ENCODE assay signal across 23 cellular contexts in the genomic region with DNA sequence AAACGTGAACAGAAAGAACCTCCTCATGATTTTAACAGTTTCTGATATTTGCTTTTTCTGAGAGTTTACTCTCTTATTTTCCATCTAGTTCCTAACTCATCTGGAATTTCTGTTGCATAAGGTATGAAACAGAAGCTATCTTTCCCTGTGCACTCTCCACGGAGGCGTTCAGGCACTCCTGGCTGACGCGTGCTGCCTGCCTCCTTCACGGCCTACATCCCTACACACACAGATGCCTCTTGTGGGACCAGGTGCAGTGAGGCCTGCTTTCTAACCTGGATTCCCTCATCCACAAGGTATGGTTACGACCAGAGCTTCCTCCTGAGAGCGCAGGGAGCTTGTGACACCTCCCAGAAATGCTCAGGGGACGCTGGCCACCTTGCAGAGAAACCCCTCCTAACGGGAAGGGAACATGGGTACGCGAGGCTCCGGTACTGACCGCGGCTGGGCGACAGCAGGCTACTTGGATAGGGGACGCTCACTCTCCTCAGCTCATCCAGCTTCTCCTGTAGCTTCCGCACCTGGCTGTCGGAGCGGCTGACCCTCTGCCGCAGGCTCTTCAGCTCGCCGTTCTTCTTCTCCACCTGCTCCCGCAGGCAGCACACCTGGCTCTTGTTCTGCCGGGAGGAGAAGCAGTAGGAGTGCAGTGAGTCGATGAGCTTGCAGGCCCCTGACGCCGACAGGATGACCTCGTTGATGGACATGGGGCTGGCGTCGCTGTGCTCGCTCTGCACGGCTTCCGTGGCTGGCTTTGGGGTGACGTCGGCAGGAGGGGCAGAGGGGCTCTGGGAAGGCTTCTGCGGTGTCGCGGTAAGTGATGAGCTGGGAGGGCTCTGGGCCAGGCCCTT. TPM values are rescaled to one million over a fixed set of nuclear protein-coding genes. Genes with fewer than 3 reads are reported as not detected.
A peak's percentile ranks its signal among the peaks of the same experiment; 100 is the strongest.
DNase-seq lines count a peak whose midpoint lies in the region; ATAC-seq and TF ChIP-seq lines count a peak whose summit lies in the region.
"Had no signal": no experiment of that assay in that cellular context is flagged by ENCODE, and none has a peak within 500 bp of the region (broad histone marks: within the 10 kb centered on the region; RNA-seq: fewer than 3 reads in every experiment).

No MANE protein-coding gene starts in this region.

- no peak overlapping the region for H3T11ph ChIP-seq in H9 (ENCODE audit: low read length)

- H3K18ac ChIP-seq in H9 (ENCODE audit: insufficient read length, low read depth, low read length): no peak overlapping the region

- H2BK12ac ChIP-seq in H9 (ENCODE audit: insufficient read length, low read depth, low read length): no peak overlapping the region

- no peak overlapping the region for H4K91ac ChIP-seq in H9 (ENCODE audit: insufficient read length, low read depth, low read length)

- no peak overlapping the region for H2BK15ac ChIP-seq in H9 (ENCODE audit: low read depth, low read length)

- H3K27me3 Mint-ChIP-seq in H9 (ENCODE audit: low read depth): no peaks in the 10 kb centered on the region
- peaks cover 7% of the 10 kb centered on the region for H3K27me3 Mint-ChIP-seq in endothelial cell (ENCODE audit: unreplicated experiment)
- H3K27me3 Mint-ChIP-seq: CD4-positive, CD25-positive, alpha-beta regulatory T cell; T-helper 17 cell had no signal

- no peak overlapping the region for H2BK5ac ChIP-seq in H9 (ENCODE audit: insufficient read length, low read length)

- H3K79me1 ChIP-seq in H9 (ENCODE audit: insufficient read depth, low read depth, low read length, poor library complexity, severe bottlenecking): peaks cover 3% of the 10 kb centered on the region

- no peak overlapping the region for H2BK120ac ChIP-seq in H9 (ENCODE audit: low read depth, low read length, poor library complexity, severe bottlenecking)

- no peak for ATAC-seq in HG03571 (IDR thresholded peaks at IDR 0.05; ENCODE audit: unreplicated experiment)
- no peak for ATAC-seq in GM21515 (IDR thresholded peaks at IDR 0.05; ENCODE audit: unreplicated experiment)
- ATAC-seq: Right ventricle myocardium inferior, SK-N-SH treated with all-trans-retinoic acid at 6 μM for 48 hours, T-helper 17 cell had no signal

- H3K9ac ChIP-seq in H9 (ENCODE audit: extremely low read depth, insufficient read length, low read length): no peak overlapping the region
- H3K9ac ChIP-seq: GM23248 had no signal

- no peaks in the 10 kb centered on the region for H3K27me3 ChIP-seq in H9 (ENCODE audit: insufficient read depth, low read length)
- H3K27me3 ChIP-seq: MG63, SJCRH30 had no signal

- H4K5ac ChIP-seq in H9 (ENCODE audit: insufficient read length, low read depth, low read length): no peak overlapping the region

- H2AK5ac ChIP-seq in H9 (ENCODE audit: insufficient read length, low read length): no peak overlapping the region

- H2AFZ ChIP-seq in H9 (ENCODE audit: low read length): no peak overlapping the region
- H2AFZ ChIP-seq: GM23248, PC-9 had no signal

- H4K8ac ChIP-seq in H9 (replicated peaks; ENCODE audit: insufficient read length, low read depth, low read length): no peak overlapping the region

- peak overlapping the region; percentile 8 for H3K56ac ChIP-seq in H9 (ENCODE audit: insufficient read length, low read depth, low read length)

- no peak overlapping the region for H2BK20ac ChIP-seq in H9 (ENCODE audit: low read depth, low read length, poor library complexity, severe bottlenecking)

- peaks cover 3% of the 10 kb centered on the region for H3K23me2 ChIP-seq in H9 (ENCODE audit: insufficient read length, low read depth, low read length, poor library complexity, severe bottlenecking)

- H3K79me2 ChIP-seq in H9 (ENCODE audit: insufficient read depth, low read length): peaks cover 9% of the 10 kb centered on the region; the same call in 1 of the 2 replicates

- WGBS in H9 (ENCODE audit: extremely low coverage, insufficient read length, low lambda C conversion rate): no CpG with 5 or more reads among the region's 39 CpGs

- no peak overlapping the region for H3K14ac ChIP-seq in H9 (ENCODE audit: insufficient read depth, low read length)

- H3K27ac Mint-ChIP-seq in H9 (no peak overlapping the region), endothelial cell (ENCODE audit: unreplicated experiment) (no peak overlapping the region)
- H3K27ac Mint-ChIP-seq: CD4-positive, CD25-positive, alpha-beta regulatory T cell; T-helper 17 cell had no signal

- H3K4me1 Mint-ChIP-seq in H9: peaks cover 8 to 9% of the 10 kb centered on the region in 2 experiments
- H3K4me1 Mint-ChIP-seq in endothelial cell (ENCODE audit: unreplicated experiment): peaks cover 6% of the 10 kb centered on the region

- H4K20me1 ChIP-seq in H9 (ENCODE audit: control insufficient read depth, insufficient read depth, insufficient read length): no peaks in the 10 kb centered on the region

- H3K4me3 Mint-ChIP-seq in H9: 0 out of 5 replicates have a peak overlapping the region, but pooled peaks of 1 of the 2 experiments have one; percentile 36
- H3K4me3 Mint-ChIP-seq in endothelial cell (ENCODE audit: unreplicated experiment): peak overlapping the region; percentile 37
- H3K4me3 Mint-ChIP-seq: T-helper 17 cell had no signal

- peaks cover 16 to 54% (median 39%) of the 10 kb centered on the region in 3 experiments; a peak in 6 of 7 replicates for H3K36me3 Mint-ChIP-seq in H9 (ENCODE audit: insufficient read depth in 1 of 3, low read depth in 3 of 3)
- peaks cover 20% of the 10 kb centered on the region for H3K36me3 Mint-ChIP-seq in endothelial cell (ENCODE audit: low read depth, unreplicated experiment)

- H3K4me2 ChIP-seq in H9 (ENCODE audit: insufficient read depth, insufficient read length, low read length): no peak overlapping the region
- H3K4me2 ChIP-seq: PC-9 had no signal

- H3K27ac ChIP-seq in H9 (ENCODE audit: insufficient read length, low read depth, low read length): no peak overlapping the region
- H3K27ac ChIP-seq: GM23248, PC-9, SJCRH30 had no signal

- DNase-seq in NCI-H2107 treated with DMSO at 0.1 percent for 48 hours (lab: John Stamatoyannopoulos, UW; ENCODE audit: unreplicated experiment): peak; percentile 56
- DNase-seq in NCI-H2107 (lab: John Stamatoyannopoulos, UW): no peak
- no peak for DNase-seq in H9
- DNase-seq in endothelial cell (ENCODE audit: low spot score): no peak
- DNase-seq in putamen (ENCODE audit: low spot score): peak; percentile 47
- DNase-seq in superior temporal gyrus (ENCODE audit: extremely low spot score): no peak
- DNase-seq: CD4-positive, CD25-positive, alpha-beta regulatory T cell; GF-D8; GM23248; H7; KG1; MG63; NCI-H1694 treated with DMSO at 0.1 percent for 48 hours; NCI-H2227 treated with DMSO at 0.1 percent for 48 hours; NCI-H524; NCI-H748 treated with DMSO at 0.1 percent for 48 hours; PC-9; SJCRH30; T-helper 17 cell had no signal

- H3K4me1 ChIP-seq in H9 (ENCODE audit: insufficient read depth, low read length): peaks cover 3% of the 10 kb centered on the region
- H3K4me1 ChIP-seq: SJCRH30 had no signal

- TF ChIP-seq CTCF in H9 (conservative IDR thresholded peaks at IDR 0.05) (no peak), endothelial cell (IDR thresholded peaks at IDR 0.05; ENCODE audit: unreplicated experiment) (no peak)

- H3K9me3 Mint-ChIP-seq in H9 (no peaks in the 10 kb centered on the region), endothelial cell (ENCODE audit: unreplicated experiment) (no peaks in the 10 kb centered on the region)
- H3K9me3 Mint-ChIP-seq: CD4-positive, CD25-positive, alpha-beta regulatory T cell had no signal

- no peak overlapping the region for H3K4ac ChIP-seq in H9 (ENCODE audit: low read depth, low read length)

- H3K9me3 ChIP-seq in H9 (ENCODE audit: control insufficient read depth, low read depth, low read length): no peaks in the 10 kb centered on the region
- H3K9me3 ChIP-seq: MG63, SJCRH30 had no signal

- H3K23ac ChIP-seq in H9 (ENCODE audit: insufficient read length, low read depth, low read length): no peak overlapping the region

RNA-seq across cellular contexts. Expression of gene THAP4, which starts 4.3 kb away (rescaled TPM):
- total RNA-seq in H9 (2021) (70.6 and 71.4 TPM in 2 replicates), endothelial cell (ENCODE audit: unreplicated experiment) (42.5 TPM)

RNA-seq across cellular contexts. Expression of gene ATG4B, which starts 4.8 kb away (rescaled TPM):
- 105 and 110 TPM in 2 replicates for total RNA-seq in H9 (2021)
- 124 TPM for total RNA-seq in endothelial cell (ENCODE audit: unreplicated experiment)

RNA-seq across cellular contexts. Expression of gene DTYMK, which starts 53.9 kb away (rescaled TPM):
- total RNA-seq in H9 (2021) (75.6 and 76.0 TPM in 2 replicates), endothelial cell (ENCODE audit: unreplicated experiment) (42.3 TPM)

Comparison
In these comparisons a context has a peak if more than half of its experiments do, and no peak if none do; other contexts are left out.
1. DNase-seq: peak in NCI-H2107 treated with DMSO at 0.1 percent for 48 hours (single experiment) and putamen (single experiment); none in NCI-H2107 (single experiment), H9 (single experiment), endothelial cell (single experiment) and superior temporal gyrus (single experiment).